Comparison of ENCODE assay signal across 1 cellular context in genomic region chr14:55580401-55581010, GRCh38.
TF ChIP-seq lines count a peak whose summit lies in the region.

No MANE protein-coding gene starts in this region.

TF ChIP-seq in HCT116, 20 proteins besides CTCF, POLR2A, EP300 and RAD21 (continued from another document):
- TF ChIP-seq ZBTB33 (IDR thresholded peaks at IDR 0.05; ENCODE audit: extremely low read depth, insufficient replicate concordance, low read length) (no peak), REST (IDR thresholded peaks at IDR 0.05; ENCODE audit: low read depth) (no peak), EZH2 (IDR thresholded peaks at IDR 0.05) (no peak), YY1 (IDR thresholded peaks at IDR 0.05; ENCODE audit: extremely low read depth, insufficient replicate concordance, low read depth, low read length) (no peak)
